In genomic region chr15:28927043-28927442, GRCh38 we compare ENCODE assay signal across 25 cellular contexts. TPM values are rescaled to one million over a fixed set of nuclear protein-coding genes. Genes with fewer than 3 reads are reported as not detected.
"Had no signal": no experiment of that assay in that cellular context is flagged by ENCODE, and none has a peak within 500 bp of the region (broad histone marks: within the 10 kb centered on the region; RNA-seq: fewer than 3 reads in every experiment).

No MANE protein-coding gene starts in this region.

- H3K4me1 ChIP-seq: esophagus squamous epithelium, lower lobe of right lung, neural progenitor cell, parathyroid adenoma, prostate gland, right atrium auricular region, tibial nerve, upper lobe of left lung had no signal

- DNase-seq: cortex of kidney; effector memory CD8-positive, alpha-beta T cell; erythroblast; esophagus squamous epithelium; foreskin melanocyte; hypothalamus; immature natural killer cell; islet precursor cell; left ventricle myocardium superior; lower lobe of right lung; stimulated activated CD4-positive, alpha-beta T cell treated with anti-CD3 and anti-CD28 coated beads, Interleukin-4, amount 100 ng/mL, for 4 hours; upper lobe of left lung had no signal

- H3K36me3 Mint-ChIP-seq: natural killer cell treated with Interleukin-12 subunit alpha and Interleukin-12 subunit beta and Interleukin-15 and Interleukin-18, amount 100 ng/mL, for 72 hours; stimulated activated memory B cell treated with anti-CD40 and anti-IgM and Interleukin-4, amounts not matched to agents 10 μg/mL and 1 μg/mL and 100 μg/mL, for 72 hours had no signal

- H3K9me3 Mint-ChIP-seq: effector memory CD8-positive, alpha-beta T cell; immature natural killer cell; natural killer cell treated with Interleukin-12 subunit alpha and Interleukin-12 subunit beta and Interleukin-15 and Interleukin-18, amount 100 ng/mL, for 72 hours; stimulated activated memory B cell treated with anti-CD40 and anti-IgM and Interleukin-4, amounts not matched to agents 10 μg/mL and 1 μg/mL and 100 μg/mL, for 72 hours; stimulated activated naive CD8-positive, alpha-beta T cell treated with anti-CD3 and anti-CD28 coated beads, Interleukin-15, Interleukin-2, amounts not matched to agents 100 ng/mL and 50 ng/mL, for 24 hours had no signal

- H3K4me2 ChIP-seq: neural progenitor cell had no signal

- H3K4me3 Mint-ChIP-seq: effector memory CD8-positive, alpha-beta T cell; immature natural killer cell; natural killer cell treated with Interleukin-12 subunit alpha and Interleukin-12 subunit beta and Interleukin-15 and Interleukin-18, amount 100 ng/mL, for 72 hours; neural progenitor cell; stimulated activated memory B cell treated with anti-CD40 and anti-IgM and Interleukin-4, amounts not matched to agents 10 μg/mL and 1 μg/mL and 100 μg/mL, for 72 hours; stimulated activated naive CD8-positive, alpha-beta T cell treated with anti-CD3 and anti-CD28 coated beads, Interleukin-15, Interleukin-2, amounts not matched to agents 100 ng/mL and 50 ng/mL, for 24 hours had no signal

- H3K9me3 ChIP-seq: esophagus squamous epithelium, lower lobe of right lung, prostate gland, right atrium auricular region, thoracic aorta, upper lobe of left lung had no signal

- H2AFZ ChIP-seq: neural progenitor cell, parathyroid adenoma had no signal

- H3K27me3 Mint-ChIP-seq: natural killer cell treated with Interleukin-12 subunit alpha and Interleukin-12 subunit beta and Interleukin-15 and Interleukin-18, amount 100 ng/mL, for 72 hours; stimulated activated naive CD8-positive, alpha-beta T cell treated with anti-CD3 and anti-CD28 coated beads, Interleukin-15, Interleukin-2, amounts not matched to agents 100 ng/mL and 50 ng/mL, for 24 hours had no signal

- H3K9ac ChIP-seq: neural progenitor cell, parathyroid adenoma had no signal

- H3K27ac ChIP-seq: esophagus squamous epithelium, lower lobe of right lung, neural progenitor cell, parathyroid adenoma, prostate gland, right atrium auricular region, thoracic aorta, tibial nerve, upper lobe of left lung had no signal

- ATAC-seq: effector memory CD8-positive, alpha-beta T cell; left ventricle myocardium superior; lower lobe of right lung; natural killer cell treated with Interleukin-12 subunit alpha and Interleukin-12 subunit beta and Interleukin-15 and Interleukin-18, amount 100 ng/mL, for 72 hours; sciatic nerve; stimulated activated memory B cell treated with anti-CD40 and anti-IgM and Interleukin-4, amounts not matched to agents 10 μg/mL and 1 μg/mL and 100 μg/mL, for 72 hours had no signal

- H3K4me3 ChIP-seq: esophagus squamous epithelium, lower lobe of right lung, neural progenitor cell, prostate gland, right atrium auricular region, thoracic aorta, tibial nerve, upper lobe of left lung had no signal

- H3K4me1 Mint-ChIP-seq: stimulated activated memory B cell treated with anti-CD40 and anti-IgM and Interleukin-4, amounts not matched to agents 10 μg/mL and 1 μg/mL and 100 μg/mL, for 72 hours had no signal

- H3K36me3 ChIP-seq: esophagus squamous epithelium, lower lobe of right lung, neural progenitor cell, prostate gland, right atrium auricular region, thoracic aorta, tibial nerve, upper lobe of left lung had no signal

- H3K27me3 ChIP-seq: esophagus squamous epithelium, neural progenitor cell, right atrium auricular region, tibial nerve, upper lobe of left lung had no signal

- H3K27ac Mint-ChIP-seq: effector memory CD8-positive, alpha-beta T cell; natural killer cell treated with Interleukin-12 subunit alpha and Interleukin-12 subunit beta and Interleukin-15 and Interleukin-18, amount 100 ng/mL, for 72 hours; neural progenitor cell; stimulated activated memory B cell treated with anti-CD40 and anti-IgM and Interleukin-4, amounts not matched to agents 10 μg/mL and 1 μg/mL and 100 μg/mL, for 72 hours; stimulated activated naive CD8-positive, alpha-beta T cell treated with anti-CD3 and anti-CD28 coated beads, Interleukin-15, Interleukin-2, amounts not matched to agents 100 ng/mL and 50 ng/mL, for 24 hours had no signal

- FAIRE-seq: endometrium, urothelium cell line had no signal

RNA-seq across cellular contexts. Expression of gene APBA2, which starts 41.3 kb away (rescaled TPM):
- total RNA-seq: myocyte had no signal
